ENCODE assay signal across 1 cellular context in the genomic region with DNA sequence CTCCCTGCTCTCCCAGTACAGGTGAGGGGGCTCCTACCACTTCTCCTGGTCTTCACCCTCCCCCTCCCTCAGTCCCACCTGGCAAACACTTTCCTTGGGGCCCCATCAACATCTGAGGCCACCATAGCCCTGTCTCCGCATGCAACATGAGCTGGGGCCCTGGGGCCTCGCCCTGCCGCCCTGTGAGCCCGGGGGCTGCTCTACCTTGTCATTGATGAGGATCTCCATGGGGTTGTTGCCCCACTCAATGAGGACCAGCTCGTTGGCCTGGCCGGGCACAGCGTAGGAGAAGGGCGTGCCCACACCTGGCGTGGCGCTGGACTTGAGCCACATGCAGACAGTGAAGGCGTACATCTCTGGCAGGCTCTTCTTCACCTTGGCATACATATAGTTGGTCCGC.
TF ChIP-seq lines count a peak whose summit lies in the region.

No MANE protein-coding gene starts in this region.

TF ChIP-seq in IMR-90, 13 proteins besides CTCF, POLR2A, EP300 and RAD21 (continued from another document):
- TF ChIP-seq MAZ (IDR thresholded peaks at IDR 0.05; ENCODE audit: borderline replicate concordance, low read depth, low read length) = no peak
- no peak for TF ChIP-seq RCOR1 (IDR thresholded peaks at IDR 0.05; ENCODE audit: insufficient replicate concordance, low read length)
- TF ChIP-seq FOS (IDR thresholded peaks at IDR 0.05; ENCODE audit: low read depth, low read length) = no peak
- TF ChIP-seq MXI1 (IDR thresholded peaks at IDR 0.05; ENCODE audit: borderline replicate concordance, low read depth, low read length) = no peak
- no peak for TF ChIP-seq NFE2L2 (IDR thresholded peaks at IDR 0.05; ENCODE audit: low read depth, low read length)
- no peak for TF ChIP-seq CHD1 (IDR thresholded peaks at IDR 0.05; ENCODE audit: low read depth, low read length)
- TF ChIP-seq MAFK (IDR thresholded peaks at IDR 0.05; ENCODE audit: low read depth, low read length) = no peak
- TF ChIP-seq USF2 (IDR thresholded peaks at IDR 0.05; ENCODE audit: low read depth, low read length) = no peak
- TF ChIP-seq RFX5 (IDR thresholded peaks at IDR 0.05; ENCODE audit: low read depth, low read length) = no peak
TF ChIP-seq in IMR-90: peak in this region for 0.
